In the genomic region with DNA sequence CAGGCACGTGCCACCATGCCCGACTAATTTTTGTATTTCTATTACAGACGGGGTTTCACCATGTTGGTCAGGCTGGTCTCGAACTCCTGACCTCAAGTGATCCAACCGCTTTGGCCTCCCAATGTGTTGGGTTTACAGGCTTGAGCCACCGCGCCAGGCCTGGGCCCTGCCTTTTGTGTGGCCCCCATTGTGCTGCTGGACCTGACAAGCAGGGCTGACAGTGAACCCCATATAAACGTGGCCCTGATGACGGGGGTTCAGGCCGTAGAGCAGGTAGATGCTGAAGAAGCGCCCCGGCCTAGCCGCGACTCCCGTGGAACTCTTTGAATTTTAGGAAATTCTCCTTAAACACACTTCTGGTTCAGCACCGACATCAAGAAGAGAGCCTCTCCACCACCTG, we compare ENCODE assay signal across 4 cellular contexts. TPM values are rescaled to one million over a fixed set of nuclear protein-coding genes. Genes with fewer than 3 reads are reported as not detected.
"Had no signal": no experiment of that assay in that cellular context is flagged by ENCODE, and none has a peak within 500 bp of the region (broad histone marks: within the 10 kb centered on the region; RNA-seq: fewer than 3 reads in every experiment).

No MANE protein-coding gene starts in this region.

RNA-seq across cellular contexts. Expression of gene SULT1A2, which starts 17.7 kb away (rescaled TPM):
- total RNA-seq: LHCN-M2, M059J had no signal

RNA-seq across cellular contexts. Expression of gene NPIPB8, which starts 23.3 kb away (rescaled TPM):
- total RNA-seq: M059J, MCF 10A, NCI-H460 had no signal
